20 cellular contexts compared by ENCODE assay signal in genomic region chr7:16743207-16743606, GRCh38. TPM values are rescaled to one million over a fixed set of nuclear protein-coding genes. Genes with fewer than 3 reads are reported as not detected.
A peak's percentile ranks its signal among the peaks of the same experiment; 100 is the strongest.
DNase-seq lines count a peak whose midpoint lies in the region; ATAC-seq, FAIRE-seq and TF ChIP-seq lines count a peak whose summit lies in the region.
"Had no signal": no experiment of that assay in that cellular context is flagged by ENCODE, and none has a peak within 500 bp of the region (broad histone marks: within the 10 kb centered on the region; RNA-seq: fewer than 3 reads in every experiment).

No MANE protein-coding gene starts in this region.

- TF ChIP-seq EP300 in A549 (IDR thresholded peaks at IDR 0.05), result no peak

- no peaks in the 10 kb centered on the region for H3K36me3 Mint-ChIP-seq in HFFc6 (ENCODE audit: low read depth)
- H3K36me3 Mint-ChIP-seq: mesothelial cell of epicardium; stimulated activated effector memory CD8-positive, alpha-beta T cell treated with anti-CD3 and anti-CD28 coated beads, Interleukin-12 subunit alpha, Interleukin-12 subunit beta, amount 100 ng/mL, for 72 hours had no signal

- no peak for TF ChIP-seq CTCF in A549 (IDR thresholded peaks at IDR 0.05)
- no peak for TF ChIP-seq CTCF in HFFc6 (IDR thresholded peaks at IDR 0.05)
- no peak for TF ChIP-seq CTCF in bronchial epithelial cell (IDR thresholded peaks at IDR 0.05; ENCODE audit: insufficient read depth, low read length, severe bottlenecking)

- no peaks in the 10 kb centered on the region for H3K9me3 ChIP-seq in A549
- H3K9me3 ChIP-seq: prostate gland, upper lobe of left lung had no signal

- H3K27me3 ChIP-seq in bronchial epithelial cell (ENCODE audit: control insufficient read depth, insufficient read depth, low read length), result no peaks in the 10 kb centered on the region
- H3K27me3 ChIP-seq: upper lobe of left lung had no signal

- no peaks in the 10 kb centered on the region for H3K36me3 ChIP-seq in bronchial epithelial cell (ENCODE audit: control insufficient read depth, insufficient read depth, low read length)
- H3K36me3 ChIP-seq: prostate gland, upper lobe of left lung had no signal

- H3K4me1 Mint-ChIP-seq in HFFc6 (ENCODE audit: low read depth), result peaks cover 61% of the 10 kb centered on the region
- H3K4me1 Mint-ChIP-seq: activated B cell treated with CpG ODN at 0.5 μM for 24 hours had no signal

- H3K4me1 ChIP-seq in A549, result peaks cover 33% of the 10 kb centered on the region
- H3K4me1 ChIP-seq: prostate gland had no signal

- 19% methylated on average over 4 of the region's 4 CpGs for WGBS in A549 (ENCODE audit: missing lambda C conversion rate)

- ATAC-seq in A549 (no peak), left lobe of liver (peak; percentile 59), GM21390 (IDR thresholded peaks at IDR 0.05; ENCODE audit: unreplicated experiment) (no peak), GM21367 (IDR thresholded peaks at IDR 0.05; ENCODE audit: unreplicated experiment) (no peak)
- no peak for ATAC-seq in activated CD4-positive, CD25-positive, alpha-beta regulatory T cell treated with anti-CD3 and anti-CD28 coated beads, Interleukin-2, amount 50 U/mL, for 24 hours
- ATAC-seq: activated T-helper 17 cell treated with anti-CD3 and anti-CD28 coated beads, Interleukin-2, amount 50 U/mL, for 72 hours; stimulated activated effector memory CD8-positive, alpha-beta T cell treated with anti-CD3 and anti-CD28 coated beads, Interleukin-12 subunit alpha, Interleukin-12 subunit beta, amount 100 ng/mL, for 72 hours had no signal

- FAIRE-seq in A549 (lab: Jason Lieb, UNC) (peak; percentile 23), bronchial epithelial cell (lab: Jason Lieb, UNC) (no peak)
- FAIRE-seq: endometrium, islet of Langerhans had no signal

- H3K27me3 Mint-ChIP-seq in HFFc6 (ENCODE audit: insufficient read depth), result no peaks in the 10 kb centered on the region
- H3K27me3 Mint-ChIP-seq: activated B cell treated with CpG ODN at 0.5 μM for 24 hours had no signal

- H3K27ac ChIP-seq in A549, result peak overlapping the region; percentile 29 to 46; a peak in 2 of 6 replicates

- CTCF ChIA-PET in A549 (lab: Yijun Ruan, JAX), result no interaction called here

- no peak for TF ChIP-seq RAD21 in A549 (conservative IDR thresholded peaks at IDR 0.05 in 1 of 2, IDR thresholded peaks at IDR 0.05 in 1 of 2)

- no peak for DNase-seq in A549 (ENCODE audit: low read depth in 1 of 2, low spot score in 1 of 2)
- peak; percentile 32 for DNase-seq in HFFc6
- DNase-seq in bronchial epithelial cell (ENCODE audit: low read depth), result peak; percentile 69
- DNase-seq in left lobe of liver (ENCODE audit: low spot score), result no peak
- DNase-seq in AG08396 (ENCODE audit: low spot score), result no peak
- DNase-seq: activated B cell treated with CpG ODN at 0.5 μM for 24 hours; DND-41; NCI-H1930; stimulated activated CD4-positive, alpha-beta T cell treated with anti-CD3 and anti-CD28 coated beads, Interleukin-12 subunit alpha, Interleukin-12 subunit beta, amount 100 ng/mL, for 4 hours; upper lobe of left lung had no signal

- no peak overlapping the region for H3K4me3 ChIP-seq in A549
- H3K4me3 ChIP-seq in bronchial epithelial cell (ENCODE audit: low read depth, low read length), result no peak overlapping the region
- H3K4me3 ChIP-seq: prostate gland, upper lobe of left lung had no signal

- H3K4me2 ChIP-seq in A549, result peak overlapping the region; percentile 56

- H3K9me3 Mint-ChIP-seq in HFFc6, result no peaks in the 10 kb centered on the region
- H3K9me3 Mint-ChIP-seq: activated B cell treated with CpG ODN at 0.5 μM for 24 hours; activated T-helper 17 cell treated with anti-CD3 and anti-CD28 coated beads, Interleukin-2, amount 50 U/mL, for 72 hours; mesothelial cell of epicardium; stimulated activated effector memory CD8-positive, alpha-beta T cell treated with anti-CD3 and anti-CD28 coated beads, Interleukin-12 subunit alpha, Interleukin-12 subunit beta, amount 100 ng/mL, for 72 hours; T-helper 1 cell treated with Interleukin-12 subunit alpha and Interleukin-12 subunit beta and Interleukin-4 antibody, amounts not matched to agents 30 μg/mL and 1 μg/mL, for 36 hours had no signal

- peak overlapping the region; percentile 76 for H3K27ac Mint-ChIP-seq in HFFc6
- H3K27ac Mint-ChIP-seq: activated B cell treated with CpG ODN at 0.5 μM for 24 hours; activated T-helper 17 cell treated with anti-CD3 and anti-CD28 coated beads, Interleukin-2, amount 50 U/mL, for 72 hours; mesothelial cell of epicardium; stimulated activated effector memory CD8-positive, alpha-beta T cell treated with anti-CD3 and anti-CD28 coated beads, Interleukin-12 subunit alpha, Interleukin-12 subunit beta, amount 100 ng/mL, for 72 hours; T-helper 1 cell treated with Interleukin-12 subunit alpha and Interleukin-12 subunit beta and Interleukin-4 antibody, amounts not matched to agents 30 μg/mL and 1 μg/mL, for 36 hours had no signal

- POLR2A ChIA-PET in A549 (lab: Yijun Ruan, JAX), result no interaction called here

- TF ChIP-seq POLR2A in A549 (IDR thresholded peaks at IDR 0.05; ENCODE audit: low read length), result no peak

- peak overlapping the region; percentile 55 for H3K4me3 Mint-ChIP-seq in HFFc6
- H3K4me3 Mint-ChIP-seq: activated B cell treated with CpG ODN at 0.5 μM for 24 hours; activated T-helper 17 cell treated with anti-CD3 and anti-CD28 coated beads, Interleukin-2, amount 50 U/mL, for 72 hours; mesothelial cell of epicardium; stimulated activated effector memory CD8-positive, alpha-beta T cell treated with anti-CD3 and anti-CD28 coated beads, Interleukin-12 subunit alpha, Interleukin-12 subunit beta, amount 100 ng/mL, for 72 hours; T-helper 1 cell treated with Interleukin-12 subunit alpha and Interleukin-12 subunit beta and Interleukin-4 antibody, amounts not matched to agents 30 μg/mL and 1 μg/mL, for 36 hours had no signal

TF ChIP-seq in A549, 52 proteins besides CTCF, POLR2A, EP300 and RAD21:
- TF ChIP-seq EHMT2 (IDR thresholded peaks at IDR 0.05; ENCODE audit: low read depth) (no peak), CBX8 (IDR thresholded peaks at IDR 0.05) (no peak), NR3C1 (IDR thresholded peaks at IDR 0.05) (no peak), MAX (IDR thresholded peaks at IDR 0.05) (no peak), NPAS2 (CRISPR knock-in tag; IDR thresholded peaks at IDR 0.05; ENCODE audit: borderline replicate concordance) (no peak), FOXS1 (CRISPR knock-in tag; IDR thresholded peaks at IDR 0.05) (no peak), CHD4 (IDR thresholded peaks at IDR 0.05; ENCODE audit: borderline replicate concordance) (no peak), PBX3 (IDR thresholded peaks at IDR 0.05) (no peak)

RNA-seq across cellular contexts. Expression of gene TSPAN13, which starts 10.3 kb away (rescaled TPM):
- polyA plus RNA-seq in A549 (2011; rRNA removed) (32.8 and 40.7 TPM in 2 replicates), A549 (2017; fragmentation: RNase III; extraction: RNeasy Plus Mini Kit Qiagen cat#74134 plus additional on column Dnase treatment) (8.4 to 9.6 TPM (median 9.1 TPM) in 3 replicates)
- 8.2 and 8.7 TPM in 2 replicates for polyA plus RNA-seq in A549 (2012; cell fraction: cytosol; rRNA removed)
- polyA plus RNA-seq in A549 (2012; cell fraction: nucleus; rRNA removed), result 2.8 and 6.1 TPM in 2 replicates
- polyA minus RNA-seq in A549 (2011; rRNA and poly(A)+ RNA removed), result 8.3 and 12.8 TPM in 2 replicates
- 10 to 100 TPM; 19.5 to 60.9 (median 23.4) TPM for total RNA-seq in HFFc6 (2021; fragmentation: NEBNext Ultra II Directional; extraction: Animal tissue kit (Norgen Biotek cat#: 25700))
- total RNA-seq in bronchial epithelial cell (32.6 and 41.6 TPM in 2 replicates), left lobe of liver (41.3 TPM)

Comparison
In these comparisons a context has a peak if more than half of its experiments do, and no peak if none do; other contexts are left out.
1. DNase-seq: peak in HFFc6 (single experiment) and bronchial epithelial cell (single experiment); none in A549 (0 of 2), left lobe of liver (single experiment) and AG08396 (single experiment).